ENCODE assay signal across 24 cellular contexts in the genomic region with DNA sequence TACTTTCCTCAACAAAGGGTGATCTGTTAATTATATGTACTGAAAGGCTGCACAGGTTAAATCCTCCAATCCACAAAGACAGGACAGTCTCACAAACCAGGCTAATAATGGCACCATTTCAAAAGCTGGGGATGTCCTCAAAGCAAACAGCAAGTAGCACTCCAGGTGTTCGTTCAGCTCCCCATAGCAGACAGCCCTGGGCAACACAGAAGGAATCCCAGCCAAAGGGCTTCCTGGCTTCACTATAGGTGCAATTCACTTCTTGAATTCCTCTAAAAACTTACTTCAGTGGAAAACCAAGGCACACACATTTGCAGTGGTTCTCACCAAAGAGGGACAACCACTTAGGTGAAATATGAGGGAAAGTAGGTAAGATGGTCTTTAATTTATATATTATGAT.
DNase-seq lines count a peak whose midpoint lies in the region; ATAC-seq and TF ChIP-seq lines count a peak whose summit lies in the region.
"Had no signal": no experiment of that assay in that cellular context is flagged by ENCODE, and none has a peak within 500 bp of the region (broad histone marks: within the 10 kb centered on the region; RNA-seq: fewer than 3 reads in every experiment).

No MANE protein-coding gene starts in this region.

- H3K36me3 ChIP-seq in HUES6 (ENCODE audit: control insufficient read depth, insufficient read depth, low read length): no peaks in the 10 kb centered on the region
- H3K36me3 ChIP-seq in iPS-20b (ENCODE audit: insufficient read depth, low read depth, low read length): no peaks in the 10 kb centered on the region
- H3K36me3 ChIP-seq in prostate gland: no peaks in the 10 kb centered on the region

- no peak overlapping the region for H3K4me3 ChIP-seq in HUES6 (ENCODE audit: low read depth, low read length)
- no peak overlapping the region for H3K4me3 ChIP-seq in iPS-20b (ENCODE audit: low read length)
- no peak overlapping the region for H3K4me3 ChIP-seq in prostate gland
- H3K4me3 ChIP-seq: GM12878 had no signal

- no peaks in the 10 kb centered on the region for H3K9me3 ChIP-seq in HUES6 (ENCODE audit: control insufficient read depth, insufficient read depth, low read depth, low read length)
- no peaks in the 10 kb centered on the region for H3K9me3 ChIP-seq in iPS-20b (ENCODE audit: insufficient read depth, low read depth, low read length)
- no peaks in the 10 kb centered on the region for H3K9me3 ChIP-seq in prostate gland
- H3K9me3 ChIP-seq: SK-N-SH had no signal

- WGBS in prostate gland: 70% methylated on average over 1 of the region's 1 CpG

- H3K4me3 Mint-ChIP-seq in naive thymus-derived CD8-positive, alpha-beta T cell: no peak overlapping the region
- H3K4me3 Mint-ChIP-seq: T-cell had no signal

- H3K4me1 ChIP-seq in HUES6 (ENCODE audit: control insufficient read depth, insufficient read depth, low read length) (peaks cover 67% of the 10 kb centered on the region), iPS-20b (ENCODE audit: insufficient read depth, low read length) (peaks cover 56% of the 10 kb centered on the region), prostate gland (replicated peaks) (no peaks in the 10 kb centered on the region)

- H3K4me1 Mint-ChIP-seq in naive thymus-derived CD8-positive, alpha-beta T cell: peaks cover 0 to 2% (median 0%) of the 10 kb centered on the region in 4 donors
- H3K4me1 Mint-ChIP-seq: T-cell had no signal

- H3K27me3 Mint-ChIP-seq in naive thymus-derived CD8-positive, alpha-beta T cell: no peaks in the 10 kb centered on the region
- H3K27me3 Mint-ChIP-seq: T-cell had no signal

- intact Hi-C loops in prostate gland (cut with DNase I): no loop called here

- TF ChIP-seq POLR2A in prostate gland (IDR thresholded peaks at IDR 0.05): no peak

- H3K27ac ChIP-seq in HUES6 (ENCODE audit: low read depth, low read length): 0 out of 2 replicates have a peak overlapping the region, but pooled peaks have one; percentile 23
- peak overlapping the region; percentile 11 for H3K27ac ChIP-seq in iPS-20b (ENCODE audit: low read length)
- H3K27ac ChIP-seq in prostate gland: peak overlapping the region in 1 of 2 donors; percentile 24
- H3K27ac ChIP-seq: HL-60 had no signal

- H3K9ac ChIP-seq in HUES6 (ENCODE audit: low read length): no peak overlapping the region
- no peak overlapping the region for H3K9ac ChIP-seq in iPS-20b (ENCODE audit: low read depth, low read length)
- H3K9ac ChIP-seq: SK-N-SH had no signal

- peaks cover 0 to 3% (median 0%) of the 10 kb centered on the region in 9 donors for H3K9me3 Mint-ChIP-seq in naive thymus-derived CD8-positive, alpha-beta T cell
- H3K9me3 Mint-ChIP-seq: T-cell had no signal

- no peak for ATAC-seq in GM18502 (IDR thresholded peaks at IDR 0.05; ENCODE audit: poor library complexity, unreplicated experiment)
- ATAC-seq in naive thymus-derived CD8-positive, alpha-beta T cell: no peak
- ATAC-seq: GM12878, PC-3, T-cell had no signal

- H3K36me3 Mint-ChIP-seq in naive thymus-derived CD8-positive, alpha-beta T cell: peaks cover 0 to 4% (median 0%) of the 10 kb centered on the region in 3 donors

- POLR2A ChIA-PET in naive thymus-derived CD8-positive, alpha-beta T cell (lab: Charles Lee): no interaction called here

- H3K27ac Mint-ChIP-seq in naive thymus-derived CD8-positive, alpha-beta T cell: no peak overlapping the region
- H3K27ac Mint-ChIP-seq: T-cell had no signal

- DNase-seq in ELF-1 (ENCODE audit: low read depth, low spot score) (peak; percentile 73), NCI-H748 treated with DMSO at 0.1 percent for 48 hours (lab: John Stamatoyannopoulos, UW) (peak; percentile 63), prostate gland (ENCODE audit: low spot score) (no peak)
- no peak for DNase-seq in naive thymus-derived CD8-positive, alpha-beta T cell
- DNase-seq: ACHN, C1 segment of cervical spinal cord, GF-D8, IMR-90, Karpas-422, NCI-H1048, NCI-H187, NCI-H2171 treated with DMSO at 0.1 percent for 48 hours, NCI-H82, PC-3, RPMI8226, SHP77 treated with DMSO at 0.1 percent for 48 hours, SK-N-SH, T-cell, T-helper 9 cell had no signal

- H3K27me3 ChIP-seq in HUES6 (ENCODE audit: control insufficient read depth, insufficient read depth, low read length) (no peaks in the 10 kb centered on the region), iPS-20b (ENCODE audit: insufficient read depth, low read length) (no peaks in the 10 kb centered on the region), prostate gland (replicated peaks; ENCODE audit: insufficient read depth) (no peaks in the 10 kb centered on the region)

- no peak for TF ChIP-seq CTCF in prostate gland (IDR thresholded peaks at IDR 0.05)

Comparison
In these comparisons a context has a peak if more than half of its experiments do, and no peak if none do; other contexts are left out.
1. DNase-seq: peak in ELF-1 (single experiment) and NCI-H748 treated with DMSO at 0.1 percent for 48 hours (single experiment); none in prostate gland (single experiment) and naive thymus-derived CD8-positive, alpha-beta T cell (0 of 10).